ENCODE assay signal across 14 cellular contexts in genomic region chr19:16893686-16893990, GRCh38. TPM values are rescaled to one million over a fixed set of nuclear protein-coding genes. Genes with fewer than 3 reads are reported as not detected.
DNase-seq lines count a peak whose midpoint lies in the region; ATAC-seq, FAIRE-seq and TF ChIP-seq lines count a peak whose summit lies in the region.
"Had no signal": no experiment of that assay in that cellular context is flagged by ENCODE, and none has a peak within 500 bp of the region (broad histone marks: within the 10 kb centered on the region; RNA-seq: fewer than 3 reads in every experiment).

No MANE protein-coding gene starts in this region.

- H4K8ac ChIP-seq in neuronal stem cell (ENCODE audit: low read depth, low read length): no peak overlapping the region

- no peak overlapping the region for H3K14ac ChIP-seq in neuronal stem cell (ENCODE audit: low read length)

- peak; percentile 26 for FAIRE-seq in GM12891 (lab: Jason Lieb, UNC)
- FAIRE-seq: keratinocyte, urothelium cell line had no signal

- H3K9ac ChIP-seq in neuronal stem cell (ENCODE audit: low read depth, low read length, poor library complexity): no peak overlapping the region

- no peaks in the 10 kb centered on the region for H3K36me3 ChIP-seq in neuronal stem cell (replicated peaks in 1 of 2; ENCODE audit: control insufficient read depth in 2 of 2, insufficient read depth in 2 of 2, low read length in 2 of 2)
- H3K36me3 ChIP-seq in CD4-positive, alpha-beta memory T cell (ENCODE audit: insufficient read depth, low read length): no peaks in the 10 kb centered on the region

- no peak overlapping the region for H3K4me3 Mint-ChIP-seq in CD4-positive, alpha-beta memory T cell
- H3K4me3 Mint-ChIP-seq: activated T-cell treated with anti-CD3 and anti-CD28 coated beads, Interleukin-2, amount 50 U/mL, for 4 hours; HFFc6 had no signal

- H2AK5ac ChIP-seq in neuronal stem cell (ENCODE audit: low read depth, low read length): peak overlapping the region; percentile 6

- CTCF ChIA-PET in CD4-positive, alpha-beta memory T cell (lab: Charles Lee; ENCODE audit: partially characterized antibody): no interaction called here

- no peak overlapping the region for H2BK12ac ChIP-seq in neuronal stem cell (ENCODE audit: low read length)

- peak overlapping the region; percentile 35 for H3K23ac ChIP-seq in neuronal stem cell (ENCODE audit: low read depth, low read length, poor library complexity)

- no peak overlapping the region for H2AFZ ChIP-seq in neuronal stem cell (ENCODE audit: low read length)

- peaks cover 7 to 26% (median 13%) of the 10 kb centered on the region in 4 donors for H3K4me1 Mint-ChIP-seq in CD4-positive, alpha-beta memory T cell

- no peak overlapping the region for H3K27ac ChIP-seq in neuronal stem cell (replicated peaks; ENCODE audit: low read length)
- H3K27ac ChIP-seq in CD4-positive, alpha-beta memory T cell (ENCODE audit: low read depth, low read length): no peak overlapping the region

- H2BK120ac ChIP-seq in neuronal stem cell (ENCODE audit: low read depth, low read length): no peak overlapping the region

- H3K79me1 ChIP-seq in neuronal stem cell (ENCODE audit: low read depth, low read length): peaks cover 2% of the 10 kb centered on the region

- no peak overlapping the region for H4K91ac ChIP-seq in neuronal stem cell (ENCODE audit: low read depth, low read length, poor library complexity)

- ATAC-seq in HG03571 (IDR thresholded peaks at IDR 0.05; ENCODE audit: unreplicated experiment): no peak
- ATAC-seq: activated T-cell treated with anti-CD3 and anti-CD28 coated beads, Interleukin-2, amount 50 U/mL, for 4 hours; naive thymus-derived CD8-positive, alpha-beta T cell had no signal

- peaks cover 7 to 9% of the 10 kb centered on the region in 2 donors for H3K27me3 Mint-ChIP-seq in CD4-positive, alpha-beta memory T cell

- H3K4me3 ChIP-seq in neuronal stem cell (ENCODE audit: low read length in 2 of 2): no peak overlapping the region
- H3K4me3 ChIP-seq in CD4-positive, alpha-beta memory T cell (ENCODE audit: low read length in 2 of 2): no peak overlapping the region

- no peak for DNase-seq in GM12891 (ENCODE audit: insufficient read length, low spot score)
- DNase-seq in GM19238 (ENCODE audit: insufficient read length, low spot score): peak; percentile 62
- DNase-seq in UCSD-AML1 (lab: John Stamatoyannopoulos, UW; ENCODE audit: unreplicated experiment): peak; percentile 26
- DNase-seq in neuronal stem cell (ENCODE audit: low spot score): no peak
- DNase-seq in NCI-H345 treated with DMSO at 0.1 percent for 48 hours (lab: John Stamatoyannopoulos, UW; ENCODE audit: unreplicated experiment): no peak
- no peak for DNase-seq in CD4-positive, alpha-beta memory T cell
- DNase-seq: activated T-cell treated with anti-CD3 and anti-CD28 coated beads, Interleukin-2, amount 50 U/mL, for 4 hours; HFFc6; stimulated activated CD8-positive, alpha-beta memory T cell treated with anti-CD3 and anti-CD28 coated beads, Interleukin-4, amount 100 ng/mL, for 48 hours had no signal

- no peak overlapping the region for H2BK5ac ChIP-seq in neuronal stem cell (ENCODE audit: low read length)

- no peaks in the 10 kb centered on the region for H3K9me3 ChIP-seq in neuronal stem cell (replicated peaks in 1 of 2; ENCODE audit: control insufficient read depth in 2 of 2, insufficient read depth in 1 of 2, low read depth in 1 of 2, low read length in 2 of 2)
- H3K9me3 ChIP-seq in CD4-positive, alpha-beta memory T cell (ENCODE audit: control insufficient read depth in 1 of 2, low read length in 2 of 2): no peaks in the 10 kb centered on the region

- peak overlapping the region in 2 of 7 donors; percentile 47 to 73 for H3K27ac Mint-ChIP-seq in CD4-positive, alpha-beta memory T cell
- H3K27ac Mint-ChIP-seq: HFFc6 had no signal

- POLR2A ChIA-PET in CD4-positive, alpha-beta memory T cell (lab: Charles Lee; ENCODE audit: partially characterized antibody): no interaction called here

- TF ChIP-seq POLR2A in GM12891 (IDR thresholded peaks at IDR 0.05; ENCODE audit: low read depth, low read length): no peak

- peaks cover 0 to 6% (median 0%) of the 10 kb centered on the region in 8 donors for H3K9me3 Mint-ChIP-seq in CD4-positive, alpha-beta memory T cell
- H3K9me3 Mint-ChIP-seq: activated T-cell treated with anti-CD3 and anti-CD28 coated beads, Interleukin-2, amount 50 U/mL, for 4 hours; HFFc6; naive thymus-derived CD8-positive, alpha-beta T cell had no signal

- WGBS in neuronal stem cell (ENCODE audit: extremely low coverage in 2 of 2, insufficient read length in 2 of 2, insufficient replicate concordance in 1 of 2), 2 donors: no CpG with 5 or more reads among the region's 14 CpGs

- H3K27me3 ChIP-seq in neuronal stem cell (ENCODE audit: control insufficient read depth in 3 of 3, insufficient read depth in 3 of 3, low read depth in 1 of 3, low read length in 3 of 3): peaks cover 0 to 24% (median 7%) of the 10 kb centered on the region in 3 experiments
- H3K27me3 ChIP-seq in CD4-positive, alpha-beta memory T cell (ENCODE audit: insufficient read depth, low read length): no peaks in the 10 kb centered on the region

- H3K36me3 Mint-ChIP-seq in CD4-positive, alpha-beta memory T cell: no peaks in the 10 kb centered on the region
- H3K36me3 Mint-ChIP-seq: naive thymus-derived CD8-positive, alpha-beta T cell had no signal

- H3K4me2 ChIP-seq in neuronal stem cell (ENCODE audit: insufficient read depth, low read length, poor library complexity, severe bottlenecking): no peak overlapping the region

- H3K4me1 ChIP-seq in neuronal stem cell (ENCODE audit: control insufficient read depth in 2 of 2, insufficient read depth in 1 of 2, low read depth in 1 of 2, low read length in 2 of 2): peaks cover 4 to 10% of the 10 kb centered on the region in 2 donors
- peaks cover 11% of the 10 kb centered on the region for H3K4me1 ChIP-seq in CD4-positive, alpha-beta memory T cell (ENCODE audit: insufficient read depth, low read length)

- no peak overlapping the region for H3K18ac ChIP-seq in neuronal stem cell (ENCODE audit: low read length)

- no peak overlapping the region for H2BK15ac ChIP-seq in neuronal stem cell (ENCODE audit: low read length)

- intact Hi-C loops in CD4-positive, alpha-beta memory T cell (cut with micrococcal nuclease): no loop called here

- H3K4ac ChIP-seq in neuronal stem cell (ENCODE audit: low read length): no peak overlapping the region

TF ChIP-seq in GM12891, 5 proteins besides CTCF, POLR2A, EP300 and RAD21:
- TF ChIP-seq SPI1 (IDR thresholded peaks at IDR 0.05; ENCODE audit: low read depth, low read length): no peak
- TF ChIP-seq POLR2AphosphoS5 (IDR thresholded peaks at IDR 0.05; ENCODE audit: low read depth, low read length): no peak
- TF ChIP-seq TAF1 (IDR thresholded peaks at IDR 0.05; ENCODE audit: low read depth, low read length): no peak
- TF ChIP-seq POU2F2 (IDR thresholded peaks at IDR 0.05; ENCODE audit: low read depth, low read length): no peak
- TF ChIP-seq PAX5 (IDR thresholded peaks at IDR 0.05; ENCODE audit: insufficient read depth, low read length, severe bottlenecking): no peak

RNA-seq across cellular contexts. Expression of gene F2RL3, which starts 4.8 kb away (rescaled TPM):
- polyA plus RNA-seq in GM12891 (2012; ENCODE audit: low read depth, missing spikeins): 0.21 TPM
- not detected for polyA plus RNA-seq in neuronal stem cell (2013, experiment 1 of 2)
- polyA plus RNA-seq in neuronal stem cell (2013, experiment 2 of 2): not detected
- total RNA-seq in CD4-positive, alpha-beta memory T cell: not detected
- not detected for polyA plus RNA-seq in CD4-positive, alpha-beta memory T cell
- total RNA-seq: HFFc6; naive thymus-derived CD8-positive, alpha-beta T cell; renal cortical epithelial cell had no signal
- polyA plus RNA-seq: keratinocyte had no signal

Comparison
In these comparisons a context has a peak if more than half of its experiments do, and no peak if none do; other contexts are left out.
1. DNase-seq: peak in GM19238 (single experiment) and UCSD-AML1 (single experiment); none in GM12891 (single experiment), neuronal stem cell (single experiment), NCI-H345 treated with DMSO at 0.1 percent for 48 hours (single experiment) and CD4-positive, alpha-beta memory T cell (0 of 5).